In the genomic region with DNA sequence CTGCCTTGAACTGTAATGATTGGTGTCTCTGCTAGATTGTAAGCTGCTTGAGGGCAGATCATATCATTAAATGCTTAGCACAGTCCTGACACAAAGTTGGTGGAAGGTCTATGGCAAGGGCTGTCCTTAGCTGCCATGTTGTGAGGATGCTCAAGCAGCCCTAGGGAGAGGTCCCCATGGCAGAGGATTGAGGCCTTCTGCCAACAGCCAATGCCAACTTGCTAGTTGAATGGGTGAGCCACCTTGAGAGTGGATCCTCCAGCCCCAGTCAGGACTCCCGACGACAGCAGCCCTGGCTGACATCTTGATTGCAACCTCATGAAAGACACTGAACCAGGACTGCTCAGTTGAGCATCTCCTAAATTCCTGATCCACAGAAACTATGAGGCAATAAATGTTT, we compare ENCODE assay signal across 24 cellular contexts.
"Had no signal": no experiment of that assay in that cellular context is flagged by ENCODE, and none has a peak within 500 bp of the region (broad histone marks: within the 10 kb centered on the region; RNA-seq: fewer than 3 reads in every experiment).

No MANE protein-coding gene starts in this region.

- DNase-seq: activated CD4-positive, alpha-beta memory T cell treated with anti-CD3 and anti-CD28 coated beads for 36 hours; activated CD4-positive, alpha-beta T cell treated with anti-CD3 and anti-CD28 coated beads for 36 hours; activated CD4-positive, alpha-beta T cell treated with anti-CD3 and anti-CD28 coated beads, Interleukin-2, amount 10 ng/mL, durations not matched to agents 24 days and 14 days; activated CD4-positive, CD25-positive, alpha-beta regulatory T cell; activated CD4-positive, CD25-positive, alpha-beta regulatory T cell treated with anti-CD3 and anti-CD28 coated beads, Interleukin-2, amount 50 U/mL, for 72 hours; activated CD8-positive, alpha-beta memory T cell treated with anti-CD3 and anti-CD28 coated beads, Interleukin-2, amount 10 ng/mL, durations not matched to agents 7 days and 5 days; activated CD8-positive, alpha-beta memory T cell treated with anti-CD3 and anti-CD28 coated beads, Interleukin-2, amount 50 U/mL, for 4 hours; activated CD8-positive, alpha-beta T cell treated with anti-CD3 and anti-CD28 coated beads, Interleukin-2, amount 10 ng/mL, durations not matched to agents 7 days and 5 days; activated effector memory CD4-positive, alpha-beta T cell treated with anti-CD3 and anti-CD28 coated beads, Interleukin-2, amount 50 U/mL, for 16 hours; activated naive CD4-positive, alpha-beta T cell treated with anti-CD3 and anti-CD28 coated beads for 36 hours; activated naive CD8-positive, alpha-beta T cell treated with anti-CD3 and anti-CD28 coated beads for 36 hours; activated naive CD8-positive, alpha-beta T cell treated with anti-CD3 and anti-CD28 coated beads, Interleukin-2, amount 50 U/mL, for 24 hours; activated T-cell treated with anti-CD3 and anti-CD28 coated beads, Interleukin-2, amount 50 U/mL, for 1 hour; activated T-cell treated with anti-CD3 and anti-CD28 coated beads, Interleukin-2, amount 50 U/mL, for 48 hours; adrenal gland; body of pancreas; caudate nucleus; colonic mucosa; effector CD8-positive, alpha-beta T cell; foreskin fibroblast; T-helper 2 cell had no signal

- H3K4me1 Mint-ChIP-seq: activated CD4-positive, alpha-beta T cell treated with anti-CD3 and anti-CD28 coated beads for 36 hours; activated CD4-positive, alpha-beta T cell treated with anti-CD3 and anti-CD28 coated beads, Interleukin-2, amount 10 ng/mL, durations not matched to agents 24 days and 14 days; activated CD8-positive, alpha-beta memory T cell treated with anti-CD3 and anti-CD28 coated beads, Interleukin-2, amount 10 ng/mL, durations not matched to agents 7 days and 5 days; activated naive CD4-positive, alpha-beta T cell treated with anti-CD3 and anti-CD28 coated beads, Interleukin-2, amount 50 U/mL, for 24 hours; activated naive CD8-positive, alpha-beta T cell treated with anti-CD3 and anti-CD28 coated beads for 36 hours; activated naive CD8-positive, alpha-beta T cell treated with anti-CD3 and anti-CD28 coated beads, Interleukin-2, amount 50 U/mL, for 24 hours had no signal

- H3K4me3 Mint-ChIP-seq: activated CD4-positive, alpha-beta memory T cell treated with anti-CD3 and anti-CD28 coated beads for 36 hours; activated CD4-positive, alpha-beta T cell treated with anti-CD3 and anti-CD28 coated beads for 36 hours; activated CD4-positive, alpha-beta T cell treated with anti-CD3 and anti-CD28 coated beads, Interleukin-2, amount 10 ng/mL, durations not matched to agents 24 days and 14 days; activated CD8-positive, alpha-beta memory T cell treated with anti-CD3 and anti-CD28 coated beads, Interleukin-2, amount 10 ng/mL, durations not matched to agents 7 days and 5 days; activated CD8-positive, alpha-beta T cell treated with anti-CD3 and anti-CD28 coated beads, Interleukin-2, amount 10 ng/mL, durations not matched to agents 7 days and 5 days; activated naive CD4-positive, alpha-beta T cell treated with anti-CD3 and anti-CD28 coated beads for 36 hours; activated naive CD4-positive, alpha-beta T cell treated with anti-CD3 and anti-CD28 coated beads, Interleukin-2, amount 50 U/mL, for 24 hours; activated naive CD8-positive, alpha-beta T cell treated with anti-CD3 and anti-CD28 coated beads for 36 hours; activated naive CD8-positive, alpha-beta T cell treated with anti-CD3 and anti-CD28 coated beads, Interleukin-2, amount 50 U/mL, for 24 hours; activated T-helper 1 cell treated with anti-CD3 and anti-CD28 coated beads, Interleukin-12 subunit alpha, Interleukin-12 subunit beta, Interleukin-2, Interleukin-4 antibody, amounts not matched to agents 30 ng/mL and 10 ng/mL and 1 ng/mL, durations not matched to agents 14 hours and 24 hours and 36 hours had no signal

- H3K36me3 Mint-ChIP-seq: activated CD4-positive, alpha-beta memory T cell treated with anti-CD3 and anti-CD28 coated beads for 36 hours; activated CD8-positive, alpha-beta memory T cell treated with anti-CD3 and anti-CD28 coated beads, Interleukin-2, amount 10 ng/mL, durations not matched to agents 7 days and 5 days; activated naive CD4-positive, alpha-beta T cell treated with anti-CD3 and anti-CD28 coated beads, Interleukin-2, amount 50 U/mL, for 24 hours; activated naive CD8-positive, alpha-beta T cell treated with anti-CD3 and anti-CD28 coated beads for 36 hours had no signal

- H3K9me3 Mint-ChIP-seq: activated CD4-positive, alpha-beta T cell treated with anti-CD3 and anti-CD28 coated beads, Interleukin-2, amount 10 ng/mL, durations not matched to agents 24 days and 14 days; activated naive CD8-positive, alpha-beta T cell treated with anti-CD3 and anti-CD28 coated beads, Interleukin-2, amount 50 U/mL, for 24 hours; activated T-helper 2 cell treated with anti-CD3 and anti-CD28 coated beads, Interferon-gamma antibody, Interleukin-2, Interleukin-4, amounts not matched to agents 10 μg/mL and 5 μg/mL and 100 μg/mL, durations not matched to agents 14 hours and 24 hours and 36 hours had no signal

- H3K27ac Mint-ChIP-seq: activated CD4-positive, alpha-beta memory T cell treated with anti-CD3 and anti-CD28 coated beads for 36 hours; activated CD4-positive, alpha-beta T cell treated with anti-CD3 and anti-CD28 coated beads for 36 hours; activated CD4-positive, alpha-beta T cell treated with anti-CD3 and anti-CD28 coated beads, Interleukin-2, amount 10 ng/mL, durations not matched to agents 24 days and 14 days; activated CD8-positive, alpha-beta memory T cell treated with anti-CD3 and anti-CD28 coated beads, Interleukin-2, amount 10 ng/mL, durations not matched to agents 7 days and 5 days; activated CD8-positive, alpha-beta T cell treated with anti-CD3 and anti-CD28 coated beads, Interleukin-2, amount 10 ng/mL, durations not matched to agents 7 days and 5 days; activated naive CD4-positive, alpha-beta T cell treated with anti-CD3 and anti-CD28 coated beads for 36 hours; activated naive CD4-positive, alpha-beta T cell treated with anti-CD3 and anti-CD28 coated beads, Interleukin-2, amount 50 U/mL, for 24 hours; activated naive CD8-positive, alpha-beta T cell treated with anti-CD3 and anti-CD28 coated beads for 36 hours; activated naive CD8-positive, alpha-beta T cell treated with anti-CD3 and anti-CD28 coated beads, Interleukin-2, amount 50 U/mL, for 24 hours; activated T-helper 1 cell treated with anti-CD3 and anti-CD28 coated beads, Interleukin-12 subunit alpha, Interleukin-12 subunit beta, Interleukin-2, Interleukin-4 antibody, amounts not matched to agents 30 ng/mL and 10 ng/mL and 1 ng/mL, durations not matched to agents 14 hours and 24 hours and 36 hours; activated T-helper 2 cell treated with anti-CD3 and anti-CD28 coated beads, Interferon-gamma antibody, Interleukin-2, Interleukin-4, amounts not matched to agents 10 μg/mL and 5 μg/mL and 100 μg/mL, durations not matched to agents 14 hours and 24 hours and 36 hours had no signal
